16 cellular contexts compared by ENCODE assay signal in genomic region chr15:27454281-27455060, GRCh38.
DNase-seq lines count a peak whose midpoint lies in the region; ATAC-seq, FAIRE-seq and TF ChIP-seq lines count a peak whose summit lies in the region.
"Had no signal": no experiment of that assay in that cellular context is flagged by ENCODE, and none has a peak within 500 bp of the region (broad histone marks: within the 10 kb centered on the region; RNA-seq: fewer than 3 reads in every experiment).

No MANE protein-coding gene starts in this region.

- no peak overlapping the region; the same call in 1 of the 2 replicates for H3K9ac ChIP-seq in PC-3 (ENCODE audit: low read length)
- H3K9ac ChIP-seq in H1 (replicated peaks in 1 of 4; ENCODE audit: extremely low read depth in 1 of 4, low read depth in 3 of 4, low read length in 3 of 4) = no peak overlapping the region; a peak in 1 of 7 replicates
- H3K9ac ChIP-seq: neural progenitor cell had no signal

- TF ChIP-seq POLR2A in H1 (IDR thresholded peaks at IDR 0.05; ENCODE audit: control extremely low read depth in 1 of 2, low read depth in 2 of 2, low read length in 2 of 2) (no peak), transverse colon (IDR thresholded peaks at IDR 0.05) (no peak)

- in situ Hi-C loops in transverse colon (cut with MboI; ENCODE audit: low pct_ligation_motif_present in 1 of 4, low pct_unique_long_range_greater_than_20kb in 1 of 4, low sequenced_read_pairs in 3 of 4) = no loop called here

- no peak overlapping the region for H2BK12ac ChIP-seq in H1 (ENCODE audit: low read depth, low read length)

- H3K4ac ChIP-seq in H1 (replicated peaks; ENCODE audit: insufficient read length, low read depth, low read length) = no peak overlapping the region

- POLR2A ChIA-PET in PC-3 (lab: Charles Lee; ENCODE audit: unreplicated experiment) (no interaction called here), H1 (lab: Charles Lee; ENCODE audit: partially characterized antibody) (interaction anchor here (0.6 kb wide), 1 partner anchor 282 kb away, joined by 3 read pairs; no protein-coding TSS in a partner anchor)

- ATAC-seq in PC-3 = no peak
- no peak for ATAC-seq in HG03571 (IDR thresholded peaks at IDR 0.05; ENCODE audit: unreplicated experiment)
- ATAC-seq: activated CD8-positive, alpha-beta T cell treated with anti-CD3 and anti-CD28 coated beads for 36 hours; HepG2; SK-N-SH treated with all-trans-retinoic acid at 6 μM for 48 hours had no signal

- intact Hi-C loops in PC-3 (cut with micrococcal nuclease) (no loop called here), transverse colon (cut with DNase I; ENCODE audit: low total_unique reads) (loop anchor here (2.0 kb wide), 1 partner anchor 26 kb away; no protein-coding TSS in a partner anchor)

- no peak overlapping the region for H2BK20ac ChIP-seq in H1 (ENCODE audit: low read length)

- WGBS in H1 (ENCODE audit: extremely low coverage in 1 of 2, insufficient coverage in 1 of 2, insufficient read length in 1 of 2, insufficient replicate concordance in 2 of 2, low coverage in 1 of 2, low lambda C conversion rate in 2 of 2, missing lambda C conversion rate in 1 of 2), 2 experiments = 91% methylated on average over 13 of the region's 13 CpGs; no CpG with 5 or more reads in 1 of the 2 experiments
- WGBS in transverse colon (ENCODE audit: low coverage in 1 of 2), 2 donors = 68 to 75% methylated on average over 11 to 13 of the region's 13 CpGs

- H3K4me3 ChIP-seq in PC-3 (ENCODE audit: low read length) = no peak overlapping the region
- no peak overlapping the region for H3K4me3 ChIP-seq in H1 (ENCODE audit: extremely low read depth in 1 of 4, insufficient read depth in 2 of 4, low read depth in 3 of 4, low read length in 4 of 4)
- no peak overlapping the region for H3K4me3 ChIP-seq in transverse colon
- H3K4me3 ChIP-seq: colonic mucosa, neural progenitor cell, sigmoid colon had no signal

- no TSS peak for BruUV-seq in PC-3 (replicated peaks; lab: Mats Ljungman, UMichigan)

- no peaks in the 10 kb centered on the region for H3K36me3 ChIP-seq in PC-3 (ENCODE audit: low read depth, low read length)
- no peaks in the 10 kb centered on the region for H3K36me3 ChIP-seq in H1 (ENCODE audit: control insufficient read depth in 2 of 4, insufficient read depth in 4 of 4, low read length in 3 of 4)
- no peaks in the 10 kb centered on the region for H3K36me3 ChIP-seq in transverse colon
- H3K36me3 ChIP-seq: colonic mucosa, neural progenitor cell, sigmoid colon had no signal

- H3K27ac ChIP-seq in PC-3 (ENCODE audit: low read length) = peak overlapping the region; percentile 67
- H3K27ac ChIP-seq in H1 (ENCODE audit: low read depth, low read length) = no peak overlapping the region
- H3K27ac ChIP-seq in transverse colon = no peak overlapping the region
- H3K27ac ChIP-seq: colonic mucosa, neural progenitor cell, sigmoid colon had no signal

- H4K5ac ChIP-seq in H1 (ENCODE audit: insufficient read length, low read depth, low read length) = no peak overlapping the region

- no peaks in the 10 kb centered on the region for H3K9me2 ChIP-seq in PC-3 (replicated peaks; ENCODE audit: low read length)

- no peak overlapping the region for H2BK120ac ChIP-seq in H1 (replicated peaks; ENCODE audit: low read depth, low read length)

- H3K4me1 ChIP-seq in PC-3 (ENCODE audit: insufficient read depth, low read length) (peaks cover 12% of the 10 kb centered on the region; the same call in 1 of the 2 replicates), H1 (replicated peaks in 1 of 4; ENCODE audit: control insufficient read depth in 3 of 4, insufficient read depth in 4 of 4, low read length in 3 of 4) (peaks cover 0 to 3% (median under 1%) of the 10 kb centered on the region in 4 experiments; a peak in 1 of 7 replicates), transverse colon (no peaks in the 10 kb centered on the region)
- H3K4me1 ChIP-seq: colonic mucosa, neural progenitor cell, sigmoid colon had no signal

- H3K27me3 ChIP-seq in PC-3 (ENCODE audit: low read length) (no peaks in the 10 kb centered on the region), H1 (replicated peaks in 1 of 4; ENCODE audit: control insufficient read depth in 3 of 4, extremely low read depth in 1 of 4, insufficient read depth in 3 of 4, low read length in 3 of 4) (no peaks in the 10 kb centered on the region), transverse colon (no peaks in the 10 kb centered on the region)
- H3K27me3 ChIP-seq: colonic mucosa, neural progenitor cell, sigmoid colon had no signal

- H4K91ac ChIP-seq in H1 (replicated peaks; ENCODE audit: insufficient read length, low read length) = no peak overlapping the region

- no peak overlapping the region for H2BK15ac ChIP-seq in H1 (ENCODE audit: low read length)

- no peak overlapping the region for H3K23ac ChIP-seq in H1 (ENCODE audit: insufficient read length)

- H4K20me1 ChIP-seq in PC-3 (ENCODE audit: low read length) (no peaks in the 10 kb centered on the region), H1 (replicated peaks in 1 of 2; ENCODE audit: control insufficient read depth in 1 of 2, insufficient read depth in 2 of 2, low read length in 2 of 2) (peaks cover 0 to 2% of the 10 kb centered on the region in 2 experiments)

- no peak overlapping the region for H3K18ac ChIP-seq in H1 (ENCODE audit: extremely low read depth, low read length)

- no peak overlapping the region for H2AFZ ChIP-seq in PC-3 (ENCODE audit: low read length)
- 0 out of 2 replicates have a peak overlapping the region, but pooled peaks have one; percentile 5 for H2AFZ ChIP-seq in H1 (ENCODE audit: low read length)
- H2AFZ ChIP-seq: neural progenitor cell had no signal

- no peak overlapping the region for H2BK5ac ChIP-seq in H1 (ENCODE audit: low read depth, low read length)

- no peak overlapping the region for H2AK5ac ChIP-seq in H1 (ENCODE audit: low read depth, low read length)

- H3K9me3 ChIP-seq in PC-3 (ENCODE audit: low read length) (peaks cover 5% of the 10 kb centered on the region; the same call in 1 of the 2 replicates), H1 (ENCODE audit: insufficient read depth in 2 of 2, low read depth in 1 of 2, low read length in 1 of 2) (no peaks in the 10 kb centered on the region), transverse colon (no peaks in the 10 kb centered on the region)
- H3K9me3 ChIP-seq: colonic mucosa had no signal

- DNase-seq in DMS79 (lab: John Stamatoyannopoulos, UW) (peak; percentile 24), PC-3 (peak; percentile 64), H1 (ENCODE audit: low read depth in 1 of 2, low spot score in 2 of 2) (no peak), kidney tubule cell (ENCODE audit: low spot score) (peak; percentile 93), SHP77 treated with DMSO at 0.1 percent for 48 hours (lab: John Stamatoyannopoulos, UW) (no peak), transverse colon (no peak), HTR-8/SVneo (ENCODE audit: insufficient read length, low spot score) (no peak)
- DNase-seq: activated CD8-positive, alpha-beta T cell treated with anti-CD3 and anti-CD28 coated beads for 36 hours; colonic mucosa; DND-41; GOT3; sigmoid colon had no signal

- no peak for TF ChIP-seq CTCF in PC-3 (conservative IDR thresholded peaks at IDR 0.05; ENCODE audit: low read depth, low read length)
- TF ChIP-seq CTCF in H1 (IDR thresholded peaks at IDR 0.05; ENCODE audit: control extremely low read depth in 1 of 3, insufficient read depth in 1 of 3, low read depth in 1 of 3, low read length in 3 of 3) = no peak
- no peak for TF ChIP-seq CTCF in transverse colon (IDR thresholded peaks at IDR 0.05)

- CTCF ChIA-PET in PC-3 (lab: Charles Lee) (no interaction called here), H1 (lab: Charles Lee; ENCODE audit: partially characterized antibody) (interaction anchor here (0.6 kb wide), 1 partner anchor 107 kb away, joined by 3 read pairs; no protein-coding TSS in a partner anchor)

- no peaks in the 10 kb centered on the region for H3F3A ChIP-seq in PC-3 (ENCODE audit: low read length, unreplicated experiment)

- FAIRE-seq in H1 (lab: Jason Lieb, UNC) (no peak), HTR-8/SVneo (lab: Jason Lieb, UNC) (no peak)

- H3K56ac ChIP-seq in H1 (replicated peaks; ENCODE audit: insufficient read length, low read depth, low read length) = no peak overlapping the region

- H3K79me2 ChIP-seq in PC-3 (ENCODE audit: low read length) = no peaks in the 10 kb centered on the region
- H3K79me2 ChIP-seq in H1 (ENCODE audit: control insufficient read depth in 1 of 2, insufficient read depth in 2 of 2, low read length in 2 of 2) = no peaks in the 10 kb centered on the region

- TF ChIP-seq RAD21 in H1 (IDR thresholded peaks at IDR 0.05 in 1 of 2, conservative IDR thresholded peaks at IDR 0.05 in 1 of 2; ENCODE audit: low read depth in 2 of 2, low read length in 2 of 2) = no peak

- H4K8ac ChIP-seq in H1 (ENCODE audit: extremely low read depth, insufficient read depth, low read length) = no peak overlapping the region

- peaks cover 5% of the 10 kb centered on the region; the same call in 1 of the 2 replicates for H3K23me2 ChIP-seq in H1 (ENCODE audit: low read depth, low read length)

- H3K4me2 ChIP-seq in PC-3 (ENCODE audit: low read length) (no peak overlapping the region), H1 (ENCODE audit: insufficient read depth in 1 of 2, low read depth in 2 of 2, low read length in 2 of 2) (no peak overlapping the region)
- H3K4me2 ChIP-seq: neural progenitor cell had no signal

- TF ChIP-seq EP300 in H1 (IDR thresholded peaks at IDR 0.05; ENCODE audit: borderline replicate concordance in 1 of 2, low read depth in 2 of 2, low read length in 2 of 2) = no peak
- TF ChIP-seq EP300 in transverse colon (IDR thresholded peaks at IDR 0.05; ENCODE audit: low read depth) = no peak

- H3K79me1 ChIP-seq in H1 (ENCODE audit: low read depth, low read length) = no peaks in the 10 kb centered on the region

- no peak overlapping the region for H3K14ac ChIP-seq in H1 (ENCODE audit: insufficient read length)

TF ChIP-seq in H1, 55 proteins besides CTCF, POLR2A, EP300 and RAD21 (continues in another document):
- TF ChIP-seq RFX5 (IDR thresholded peaks at IDR 0.05; ENCODE audit: borderline replicate concordance, low read depth, low read length) = no peak
- TF ChIP-seq YY1 (IDR thresholded peaks at IDR 0.05; ENCODE audit: low read depth, low read length) = no peak
- TF ChIP-seq CEBPB (IDR thresholded peaks at IDR 0.05; ENCODE audit: low read depth, low read length) = no peak
- no peak for TF ChIP-seq POU5F1 (IDR thresholded peaks at IDR 0.05; ENCODE audit: low read depth, low read length)
- no peak for TF ChIP-seq KDM1A (IDR thresholded peaks at IDR 0.05; ENCODE audit: borderline replicate concordance, low read length)
- TF ChIP-seq SP2 (IDR thresholded peaks at IDR 0.05; ENCODE audit: low read length) = no peak
- no peak for TF ChIP-seq KDM4A (IDR thresholded peaks at IDR 0.05; ENCODE audit: low read depth, low read length, severe bottlenecking)
- no peak for TF ChIP-seq MAFK (IDR thresholded peaks at IDR 0.05; ENCODE audit: low read depth, low read length)
- no peak for TF ChIP-seq RBBP5 (IDR thresholded peaks at IDR 0.05; ENCODE audit: borderline replicate concordance, low read depth, low read length)
- TF ChIP-seq JUND (IDR thresholded peaks at IDR 0.05; ENCODE audit: low read length) = no peak
- TF ChIP-seq TCF12 (IDR thresholded peaks at IDR 0.05; ENCODE audit: low read depth, low read length) = no peak
- TF ChIP-seq GTF2F1 (IDR thresholded peaks at IDR 0.05; ENCODE audit: borderline replicate concordance, low read depth, low read length) = no peak

Comparison
In these comparisons a context has a peak if more than half of its experiments do, and no peak if none do; other contexts are left out.
1. DNase-seq: peak in DMS79 (single experiment), PC-3 (single experiment) and kidney tubule cell (single experiment); none in H1 (0 of 2), SHP77 treated with DMSO at 0.1 percent for 48 hours (single experiment), transverse colon (single experiment) and HTR-8/SVneo (single experiment).